Comparison of ENCODE assay signal across 1 cellular context in genomic region chrX:120286733-120287512, GRCh38.
TF ChIP-seq lines count a peak whose summit lies in the region.

No MANE protein-coding gene starts in this region.

TF ChIP-seq in HepG2, 621 proteins besides CTCF, POLR2A, EP300 and RAD21 (continued from another document):
- peak; percentile 89 for TF ChIP-seq PAXIP1 (CRISPR knock-in tag; conservative IDR thresholded peaks at IDR 0.05)
- TF ChIP-seq PCBP2 (optimal IDR thresholded peaks at IDR 0.05; ENCODE audit: low read depth, low read length, poor library complexity, severe bottlenecking): no peak
- no peak for TF ChIP-seq FOXM1 (CRISPR knock-in tag; IDR thresholded peaks at IDR 0.05)
- no peak for TF ChIP-seq ZMAT3 (CRISPR knock-in tag; conservative IDR thresholded peaks at IDR 0.05)
- TF ChIP-seq HMG20B (CRISPR knock-in tag; conservative IDR thresholded peaks at IDR 0.05): peak; percentile 69; the same call in 1 of the 2 replicates
- TF ChIP-seq RARA (CRISPR knock-in tag; IDR thresholded peaks at IDR 0.05): peak; percentile 78
- peak; percentile 34; the same call in 1 of the 2 replicates for TF ChIP-seq ZBTB7B (CRISPR knock-in tag; IDR thresholded peaks at IDR 0.05)
- TF ChIP-seq SKI (IDR thresholded peaks at IDR 0.05; ENCODE audit: partially characterized antibody): no peak
- TF ChIP-seq HNRNPH1 (optimal IDR thresholded peaks at IDR 0.05; ENCODE audit: low read depth, low read length): no peak
- TF ChIP-seq ZBTB10 (CRISPR knock-in tag; IDR thresholded peaks at IDR 0.05; ENCODE audit: borderline replicate concordance): peak; percentile 44; the same call in 1 of the 2 replicates
- TF ChIP-seq HNF4A (CRISPR knock-in tag; IDR thresholded peaks at IDR 0.05): peak; percentile 83
- TF ChIP-seq FOXP4 (CRISPR knock-in tag; IDR thresholded peaks at IDR 0.05): peak; percentile 32; the same call in 1 of the 2 replicates
- TF ChIP-seq ZNF263 (CRISPR knock-in tag; IDR thresholded peaks at IDR 0.05): no peak
- TF ChIP-seq ELF1 (CRISPR knock-in tag; IDR thresholded peaks at IDR 0.05): no peak
- TF ChIP-seq ZNF710 (CRISPR knock-in tag; IDR thresholded peaks at IDR 0.05; ENCODE audit: borderline replicate concordance): peak; percentile 61; the same call in 1 of the 2 replicates
- TF ChIP-seq TBX2 (CRISPR knock-in tag; IDR thresholded peaks at IDR 0.05; ENCODE audit: borderline replicate concordance): peak; percentile 53; the same call in 1 of the 2 replicates
- peak; percentile 66; the same call in 1 of the 2 replicates for TF ChIP-seq AHDC1 (CRISPR knock-in tag; IDR thresholded peaks at IDR 0.05; ENCODE audit: borderline replicate concordance)
- TF ChIP-seq HOXA3 (CRISPR knock-in tag; IDR thresholded peaks at IDR 0.05): peak; percentile 34
- TF ChIP-seq RBAK (CRISPR knock-in tag; IDR thresholded peaks at IDR 0.05): no peak
- TF ChIP-seq PHF21A (CRISPR knock-in tag; IDR thresholded peaks at IDR 0.05): peak; percentile 78; the same call in 1 of the 2 replicates
- TF ChIP-seq NCOR1 (IDR thresholded peaks at IDR 0.05; ENCODE audit: borderline replicate concordance, low read length): peak; percentile 72
- no peak for TF ChIP-seq REST (IDR thresholded peaks at IDR 0.05; ENCODE audit: borderline replicate concordance in 1 of 2, low read depth in 1 of 2, low read length in 2 of 2)
- TF ChIP-seq KDM5A (IDR thresholded peaks at IDR 0.05; ENCODE audit: borderline replicate concordance, low read length): no peak
- peak; percentile 48; the same call in 1 of the 2 replicates for TF ChIP-seq HMG20A (CRISPR knock-in tag; IDR thresholded peaks at IDR 0.05; ENCODE audit: borderline replicate concordance)
- peak; percentile 49; the same call in 1 of the 2 replicates for TF ChIP-seq SAP130 (CRISPR knock-in tag; IDR thresholded peaks at IDR 0.05; ENCODE audit: low read depth)
- TF ChIP-seq ZNF10 (CRISPR knock-in tag; IDR thresholded peaks at IDR 0.05; ENCODE audit: borderline replicate concordance, low read depth): no peak
- TF ChIP-seq HDAC1 (CRISPR knock-in tag; IDR thresholded peaks at IDR 0.05): peak; percentile 38; the same call in 1 of the 2 replicates
TF ChIP-seq in HepG2: peak in this region for 71.
